ENCODE assay signal across 1 cellular context in genomic region chr1:228445524-228445866, GRCh38.
TF ChIP-seq lines count a peak whose summit lies in the region.

No MANE protein-coding gene starts in this region.

TF ChIP-seq in K562, 482 proteins besides CTCF, POLR2A, EP300 and RAD21:
- TF ChIP-seq HMG20A (CRISPR knock-in tag; conservative IDR thresholded peaks at IDR 0.05) (no peak), NKRF (IDR thresholded peaks at IDR 0.05; ENCODE audit: borderline replicate concordance) (no peak), SRSF1 (IDR thresholded peaks at IDR 0.05; ENCODE audit: low read depth, low read length) (no peak), PRDM10 (IDR thresholded peaks at IDR 0.05; ENCODE audit: partially characterized antibody) (no peak), GABPB2 (CRISPR knock-in tag; conservative IDR thresholded peaks at IDR 0.05) (no peak), HNRNPK (IDR thresholded peaks at IDR 0.05; ENCODE audit: low read depth, low read length, poor library complexity, severe bottlenecking) (no peak), DLX4 (CRISPR knock-in tag; IDR thresholded peaks at IDR 0.05) (no peak), ELK1 (CRISPR knock-in tag; IDR thresholded peaks at IDR 0.05) (no peak), CBX1 (IDR thresholded peaks at IDR 0.05; ENCODE audit: low read depth) (no peak), ZNF740 (CRISPR knock-in tag; IDR thresholded peaks at IDR 0.05) (no peak), ZNF740 (tag; IDR thresholded peaks at IDR 0.05) (no peak), IFI16 (CRISPR knock-in tag; IDR thresholded peaks at IDR 0.05) (no peak), LARP7 (IDR thresholded peaks at IDR 0.05) (no peak), CREB3L1 (IDR thresholded peaks at IDR 0.05; ENCODE audit: borderline replicate concordance, low read depth) (no peak), PPARD (CRISPR knock-in tag; IDR thresholded peaks at IDR 0.05) (no peak), FOSL1 (tag; conservative IDR thresholded peaks at IDR 0.05) (no peak), ZSCAN29 (IDR thresholded peaks at IDR 0.05) (no peak), ZNF77 (CRISPR knock-in tag; IDR thresholded peaks at IDR 0.05) (no peak), SNAPC5 (CRISPR knock-in tag; IDR thresholded peaks at IDR 0.05) (no peak)
